8 cellular contexts compared by ENCODE assay signal in the genomic region with DNA sequence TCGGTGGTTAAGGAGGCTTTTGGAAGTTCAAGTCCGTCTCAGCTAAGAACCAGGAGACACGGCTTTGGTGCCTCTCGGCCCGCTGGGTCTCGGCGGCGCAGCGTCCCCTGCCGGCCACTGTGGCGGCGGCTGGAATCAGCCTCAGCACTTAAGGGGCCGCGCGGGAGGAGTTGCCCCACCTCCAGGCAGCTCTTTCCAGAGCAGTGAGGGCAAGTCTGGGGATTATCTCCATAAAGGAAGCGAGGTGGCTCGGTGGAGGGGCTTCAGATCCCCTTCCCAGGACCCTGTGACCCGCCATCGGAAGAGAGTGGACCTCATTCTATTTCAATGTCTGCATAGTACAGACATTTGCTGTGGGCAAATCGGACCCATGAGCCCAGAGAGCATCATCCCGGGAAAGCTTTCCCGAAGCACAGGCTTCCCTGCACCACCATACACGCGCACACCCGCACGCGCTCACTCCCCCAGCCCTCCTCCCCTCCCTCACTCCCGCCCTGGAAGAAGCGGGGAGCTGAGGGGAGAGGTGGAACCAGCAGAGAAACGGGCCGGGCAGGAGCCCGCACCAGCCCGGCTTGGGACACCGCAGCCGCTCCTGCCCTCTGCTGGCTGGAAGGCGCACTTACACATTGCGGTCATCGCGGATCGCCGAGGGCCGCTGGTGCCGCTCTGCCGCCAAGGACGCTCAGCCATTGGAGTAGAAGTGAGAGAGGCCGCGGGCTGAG. TPM values are rescaled to one million over a fixed set of nuclear protein-coding genes. Genes with fewer than 3 reads are reported as not detected.
DNase-seq lines count a peak whose midpoint lies in the region; ATAC-seq and TF ChIP-seq lines count a peak whose summit lies in the region.

No MANE protein-coding gene starts in this region.

- ATAC-seq in GM18907 (IDR thresholded peaks at IDR 0.05; ENCODE audit: unreplicated experiment) (peak; percentile 93), HG03175 (IDR thresholded peaks at IDR 0.05; ENCODE audit: unreplicated experiment) (peak; percentile 91), left colon (peak; percentile 97)

- DNase-seq in AG10803 (ENCODE audit: low read depth) (peak; percentile 79), NCI-H345 (lab: John Stamatoyannopoulos, UW) (peak; percentile 74), chondrocyte (ENCODE audit: low spot score) (no peak), left colon (peak; percentile 75 to 81)
- peak; percentile 81 for DNase-seq in activated CD4-positive, CD25-positive, alpha-beta regulatory T cell treated with anti-CD3 and anti-CD28 coated beads, Interleukin-2, amount 50 U/mL, for 72 hours
- peak; percentile 54 to 68 (median 66) for DNase-seq in stimulated activated CD4-positive, alpha-beta T cell treated with anti-CD3 and anti-CD28 coated beads, Interleukin-1b, Interleukin-23, amount 100 ng/mL, for 24 hours (ENCODE audit: low read depth in 4 of 4, low spot score in 1 of 4)

- no peaks in the 10 kb centered on the region for H3K9me3 Mint-ChIP-seq in chondrocyte (ENCODE audit: low read depth)

- H3K4me3 ChIP-seq in AG10803 (ENCODE audit: low read length), result peak overlapping the region; percentile 82

- intact Hi-C loops in left colon (cut with DNase I, micrococcal nuclease), result loop anchor here in 1 of 2 donors (10.0 kb wide), 1 partner anchor 356 kb away; no protein-coding TSS in a partner anchor

- H3K27me3 Mint-ChIP-seq in chondrocyte (ENCODE audit: low read depth), result no peaks in the 10 kb centered on the region

- peak overlapping the region; percentile 92 for H3K4me3 Mint-ChIP-seq in chondrocyte (ENCODE audit: unreplicated experiment)

- H3K27ac Mint-ChIP-seq in chondrocyte (ENCODE audit: unreplicated experiment), result peak overlapping the region; percentile 92

- peak; percentile 84 for TF ChIP-seq CTCF in AG10803 (conservative IDR thresholded peaks at IDR 0.05; ENCODE audit: low read length)
- TF ChIP-seq CTCF in chondrocyte (IDR thresholded peaks at IDR 0.05), result peak; percentile 89

- peaks cover 40% of the 10 kb centered on the region for H3K4me1 Mint-ChIP-seq in chondrocyte (ENCODE audit: low read depth)

- H3K36me3 Mint-ChIP-seq in chondrocyte (ENCODE audit: low read depth), result no peaks in the 10 kb centered on the region

RNA-seq across cellular contexts. Expression of a gene that starts 15.9 kb away (rescaled TPM):
- total RNA-seq in chondrocyte (not detected in 3 replicates), left colon (under 1 TPM in 1 of 2 donors, not detected in 1; 0.47 TPM)

RNA-seq across cellular contexts. Expression of a gene that starts 18.6 kb away (rescaled TPM):
- total RNA-seq in chondrocyte, result 34.4 to 50.1 TPM (median 41.1 TPM) in 3 replicates
- 10 to 100 TPM; 48.4 to 65.1 TPM for total RNA-seq in left colon

RNA-seq across cellular contexts. Expression of a gene that starts 27.9 kb away (rescaled TPM):
- not detected in 3 replicates for total RNA-seq in chondrocyte
- total RNA-seq in left colon, result under 1 TPM; 0.61 to 0.92 TPM

RNA-seq across cellular contexts. Expression of a gene that starts 53.7 kb away (rescaled TPM):
- 5.7 to 6.9 TPM (median 6.3 TPM) in 3 replicates for total RNA-seq in chondrocyte
- total RNA-seq in left colon, result 100 to 1,000 TPM; 135 to 140 TPM

RNA-seq across cellular contexts. Expression of a gene that starts 58.9 kb away (rescaled TPM):
- not detected in 3 replicates for total RNA-seq in chondrocyte
- under 1 TPM; 0.28 to 0.58 TPM for total RNA-seq in left colon
